16 cellular contexts compared by ENCODE assay signal in the genomic region with DNA sequence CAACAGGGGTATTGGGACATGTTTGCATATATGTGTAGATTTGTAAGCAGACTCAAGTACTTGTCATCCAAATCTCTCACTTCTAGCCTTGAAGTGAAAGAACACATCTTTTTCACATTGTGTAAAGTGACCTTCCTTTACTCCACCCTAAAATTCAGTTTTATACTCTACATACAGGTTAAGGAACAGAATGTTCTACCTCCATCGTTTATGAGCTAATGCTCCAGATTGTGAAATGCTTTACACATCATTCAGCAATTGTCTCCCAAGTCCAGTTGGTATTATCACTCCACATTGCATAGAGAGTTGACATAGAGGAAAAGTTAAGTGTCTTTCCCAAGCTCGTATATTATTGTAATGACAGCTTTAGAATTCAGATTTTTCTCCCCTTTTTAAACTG. TPM values are rescaled to one million over a fixed set of nuclear protein-coding genes. Genes with fewer than 3 reads are reported as not detected.
DNase-seq lines count a peak whose midpoint lies in the region; ATAC-seq and TF ChIP-seq lines count a peak whose summit lies in the region.
"Had no signal": no experiment of that assay in that cellular context is flagged by ENCODE, and none has a peak within 500 bp of the region (broad histone marks: within the 10 kb centered on the region; RNA-seq: fewer than 3 reads in every experiment).

No MANE protein-coding gene starts in this region.

- H3K79me2 ChIP-seq in PC-3 (ENCODE audit: low read length), result peaks cover 99% of the 10 kb centered on the region

- H2AFZ ChIP-seq in PC-3 (ENCODE audit: low read length), result no peak overlapping the region

- no peaks in the 10 kb centered on the region for H4K20me1 ChIP-seq in PC-3 (ENCODE audit: low read length)
- H4K20me1 ChIP-seq: BLaER1 treated with 17β-estradiol and CSF1 and Interleukin-3, amounts not matched to agents 10 nM and 100 nM had no signal

- H3K4me3 ChIP-seq in PC-3 (ENCODE audit: low read length) (peak overlapping the region; percentile 3; the same call in 1 of the 2 replicates), tibial nerve (no peak overlapping the region)
- H3K4me3 ChIP-seq: BLaER1 treated with 17β-estradiol and CSF1 and Interleukin-3, amounts not matched to agents 10 nM and 100 nM; lung; SJSA1 had no signal

- ATAC-seq in PC-3, result no peak
- ATAC-seq in HG02763 (IDR thresholded peaks at IDR 0.05; ENCODE audit: unreplicated experiment), result no peak
- ATAC-seq: natural killer cell had no signal

- H3K9me3 ChIP-seq in PC-3 (ENCODE audit: low read length), result no peaks in the 10 kb centered on the region
- H3K9me3 ChIP-seq in tibial nerve, result no peaks in the 10 kb centered on the region
- H3K9me3 ChIP-seq: BLaER1 treated with 17β-estradiol and CSF1 and Interleukin-3, amounts not matched to agents 10 nM and 100 nM; SJSA1 had no signal

- TF ChIP-seq EP300 in tibial nerve (IDR thresholded peaks at IDR 0.05), result peak; percentile 41 to 87

- CTCF ChIA-PET in PC-3 (lab: Charles Lee), result interaction anchor here (0.5 kb wide), 1 partner anchor 463 kb away, joined by 3 read pairs; no protein-coding TSS in a partner anchor

- TF ChIP-seq CTCF in PC-3 (conservative IDR thresholded peaks at IDR 0.05; ENCODE audit: low read depth, low read length) (no peak), nephron (IDR thresholded peaks at IDR 0.05; ENCODE audit: unreplicated experiment in 3 of 3) (no peak), tibial nerve (IDR thresholded peaks at IDR 0.05) (no peak)

- H3K36me3 ChIP-seq in PC-3 (ENCODE audit: low read depth, low read length) (peaks cover 51% of the 10 kb centered on the region), tibial nerve (no peaks in the 10 kb centered on the region)
- H3K36me3 ChIP-seq: BLaER1 treated with 17β-estradiol and CSF1 and Interleukin-3, amounts not matched to agents 10 nM and 100 nM; SJSA1 had no signal

- peaks cover 19% of the 10 kb centered on the region for H3F3A ChIP-seq in PC-3 (ENCODE audit: low read length, unreplicated experiment)

- H3K9ac ChIP-seq in PC-3 (ENCODE audit: low read length), result peak overlapping the region; percentile 99; the same call in 1 of the 2 replicates
- H3K9ac ChIP-seq: BLaER1 treated with 17β-estradiol and CSF1 and Interleukin-3, amounts not matched to agents 10 nM and 100 nM had no signal

- H3K4me2 ChIP-seq in PC-3 (ENCODE audit: low read length), result peak overlapping the region; percentile 95
- H3K4me2 ChIP-seq: BLaER1 treated with 17β-estradiol and CSF1 and Interleukin-3, amounts not matched to agents 10 nM and 100 nM had no signal

- no peaks in the 10 kb centered on the region for H3K9me2 ChIP-seq in PC-3 (replicated peaks; ENCODE audit: low read length)

- intact Hi-C loops in PC-3 (cut with micrococcal nuclease), result no loop called here

- POLR2A ChIA-PET in PC-3 (lab: Charles Lee; ENCODE audit: unreplicated experiment), result no interaction called here

- H3K9me3 Mint-ChIP-seq in nephron, result no peaks in the 10 kb centered on the region
- H3K9me3 Mint-ChIP-seq: natural killer cell had no signal

- peaks cover 97% of the 10 kb centered on the region for H3K4me1 ChIP-seq in PC-3 (ENCODE audit: insufficient read depth, low read length)
- peaks cover 0 to 73% (median 12%) of the 10 kb centered on the region in 4 donors for H3K4me1 ChIP-seq in tibial nerve

- peaks cover 4% of the 10 kb centered on the region for H3K27me3 Mint-ChIP-seq in nephron (ENCODE audit: low read depth)

- H3K27me3 ChIP-seq in PC-3 (ENCODE audit: low read length), result no peaks in the 10 kb centered on the region
- no peaks in the 10 kb centered on the region for H3K27me3 ChIP-seq in tibial nerve
- H3K27me3 ChIP-seq: BLaER1 treated with 17β-estradiol and CSF1 and Interleukin-3, amounts not matched to agents 10 nM and 100 nM; SJSA1 had no signal

- no peak for DNase-seq in PC-3
- DNase-seq in tibial nerve (ENCODE audit: low spot score in 2 of 2), result no peak
- DNase-seq in LoVo (ENCODE audit: low spot score), result no peak
- DNase-seq in NCI-H1092 treated with DMSO at 0.1 percent for 48 hours (lab: John Stamatoyannopoulos, UW), result no peak
- DNase-seq: activated naive CD4-positive, alpha-beta T cell; DMS153; natural killer cell; NCI-H187; NCI-H446 treated with DMSO at 0.1 percent for 48 hours; retina had no signal

- peaks cover 78% of the 10 kb centered on the region for H3K4me1 Mint-ChIP-seq in nephron

- no peaks in the 10 kb centered on the region for H3K36me3 Mint-ChIP-seq in nephron (ENCODE audit: low read depth)
- H3K36me3 Mint-ChIP-seq: natural killer cell had no signal

- H3K27ac ChIP-seq in PC-3 (ENCODE audit: low read length) (peak overlapping the region; percentile 99), cingulate gyrus (ENCODE audit: low read depth, low read length) (peak overlapping the region; percentile 41), tibial nerve (peak overlapping the region in 3 of 4 donors; percentile 56 to 90 (median 67))
- H3K27ac ChIP-seq: BLaER1 treated with 17β-estradiol and CSF1 and Interleukin-3, amounts not matched to agents 10 nM and 100 nM; SJSA1 had no signal

- TF ChIP-seq POLR2A in tibial nerve (IDR thresholded peaks at IDR 0.05), result no peak

- BruUV-seq in PC-3 (replicated peaks; lab: Mats Ljungman, UMichigan), result no TSS peak

- no peak overlapping the region for H3K4me3 Mint-ChIP-seq in nephron
- H3K4me3 Mint-ChIP-seq: natural killer cell had no signal

- 75 to 76% methylated on average over 2 of the region's 2 CpGs for WGBS in tibial nerve, 2 donors

- peak overlapping the region in 2 of 3 experiments; percentile 25 to 46 for H3K27ac Mint-ChIP-seq in nephron
- H3K27ac Mint-ChIP-seq: natural killer cell had no signal

RNA-seq across cellular contexts. Expression of a gene that starts 46.1 kb away (rescaled TPM):
- total RNA-seq in PC-3 (2014; rRNA removed) (5.4 and 5.7 TPM in 2 replicates), tibial nerve (1 to 10 TPM; 1.7 to 7.0 (median 4.8) TPM)
- total RNA-seq: natural killer cell had no signal

Comparison
In these comparisons a context has a peak if more than half of its experiments do, and no peak if none do; other contexts are left out.
1. H3K27ac ChIP-seq: peak in every context shown above with its lines; median percentile 99 in PC-3; 67 in tibial nerve; 41 in cingulate gyrus.